ENCODE assay signal across 1 cellular context in the genomic region with DNA sequence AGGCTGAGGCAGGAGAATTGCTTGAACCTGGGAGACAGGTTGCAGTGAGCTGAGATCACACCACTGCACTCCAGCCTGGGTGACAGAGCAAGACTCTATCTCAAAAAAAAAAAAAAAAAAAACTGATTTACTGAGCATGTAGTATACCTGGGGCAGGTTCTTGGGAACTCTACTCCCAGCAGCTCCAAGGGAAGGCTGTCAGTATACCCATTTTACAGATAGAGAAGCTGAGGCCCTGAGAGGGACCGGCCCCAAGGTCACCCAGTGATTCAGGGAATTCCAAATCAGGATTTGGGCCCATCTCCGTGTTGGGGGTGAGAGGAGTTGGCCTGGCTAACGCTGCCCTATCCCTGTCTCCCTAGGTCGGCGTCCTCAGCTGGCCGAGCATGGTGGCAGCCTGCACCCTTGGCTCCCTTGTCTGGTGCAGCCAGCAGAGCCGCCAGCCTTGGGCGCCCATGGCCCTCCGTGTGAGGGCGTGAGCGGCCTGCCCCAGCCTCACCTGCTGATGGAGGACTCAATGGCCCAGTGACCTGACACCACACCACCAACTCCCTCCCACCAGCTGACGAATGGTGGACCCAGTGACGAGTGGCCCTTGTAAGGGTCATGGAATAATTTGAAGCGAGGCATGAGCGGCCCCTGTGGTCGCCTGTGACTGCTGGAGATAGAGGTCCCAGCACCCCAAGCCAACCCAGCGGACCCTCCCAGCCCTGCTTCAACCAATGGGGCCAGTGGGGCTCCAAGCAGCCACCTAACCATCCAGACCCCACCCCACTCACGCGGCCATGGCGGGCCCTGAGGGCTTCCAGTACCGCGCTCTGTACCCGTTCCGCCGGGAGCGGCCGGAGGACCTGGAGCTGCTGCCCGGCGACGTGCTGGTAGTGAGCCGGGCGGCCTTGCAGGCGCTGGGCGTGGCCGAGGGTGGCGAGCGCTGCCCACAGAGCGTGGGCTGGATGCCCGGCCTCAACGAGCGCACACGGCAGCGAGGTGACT.
A peak's percentile ranks its signal among the peaks of the same experiment; 100 is the strongest.
TF ChIP-seq lines count a peak whose summit lies in the region.

No MANE protein-coding gene starts in this region.

TF ChIP-seq in Ishikawa, 13 proteins besides CTCF, POLR2A, EP300 and RAD21 (continued from another document):
- TF ChIP-seq, protein P1, sequence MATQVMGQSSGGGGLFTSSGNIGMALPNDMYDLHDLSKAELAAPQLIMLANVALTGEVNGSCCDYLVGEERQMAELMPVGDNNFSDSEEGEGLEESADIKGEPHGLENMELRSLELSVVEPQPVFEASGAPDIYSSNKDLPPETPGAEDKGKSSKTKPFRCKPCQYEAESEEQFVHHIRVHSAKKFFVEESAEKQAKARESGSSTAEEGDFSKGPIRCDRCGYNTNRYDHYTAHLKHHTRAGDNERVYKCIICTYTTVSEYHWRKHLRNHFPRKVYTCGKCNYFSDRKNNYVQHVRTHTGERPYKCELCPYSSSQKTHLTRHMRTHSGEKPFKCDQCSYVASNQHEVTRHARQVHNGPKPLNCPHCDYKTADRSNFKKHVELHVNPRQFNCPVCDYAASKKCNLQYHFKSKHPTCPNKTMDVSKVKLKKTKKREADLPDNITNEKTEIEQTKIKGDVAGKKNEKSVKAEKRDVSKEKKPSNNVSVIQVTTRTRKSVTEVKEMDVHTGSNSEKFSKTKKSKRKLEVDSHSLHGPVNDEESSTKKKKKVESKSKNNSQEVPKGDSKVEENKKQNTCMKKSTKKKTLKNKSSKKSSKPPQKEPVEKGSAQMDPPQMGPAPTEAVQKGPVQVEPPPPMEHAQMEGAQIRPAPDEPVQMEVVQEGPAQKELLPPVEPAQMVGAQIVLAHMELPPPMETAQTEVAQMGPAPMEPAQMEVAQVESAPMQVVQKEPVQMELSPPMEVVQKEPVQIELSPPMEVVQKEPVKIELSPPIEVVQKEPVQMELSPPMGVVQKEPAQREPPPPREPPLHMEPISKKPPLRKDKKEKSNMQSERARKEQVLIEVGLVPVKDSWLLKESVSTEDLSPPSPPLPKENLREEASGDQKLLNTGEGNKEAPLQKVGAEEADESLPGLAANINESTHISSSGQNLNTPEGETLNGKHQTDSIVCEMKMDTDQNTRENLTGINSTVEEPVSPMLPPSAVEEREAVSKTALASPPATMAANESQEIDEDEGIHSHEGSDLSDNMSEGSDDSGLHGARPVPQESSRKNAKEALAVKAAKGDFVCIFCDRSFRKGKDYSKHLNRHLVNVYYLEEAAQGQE (IDR thresholded peaks at IDR 0.05; ENCODE audit: low read depth), result no peak
- TF ChIP-seq, protein P2, sequence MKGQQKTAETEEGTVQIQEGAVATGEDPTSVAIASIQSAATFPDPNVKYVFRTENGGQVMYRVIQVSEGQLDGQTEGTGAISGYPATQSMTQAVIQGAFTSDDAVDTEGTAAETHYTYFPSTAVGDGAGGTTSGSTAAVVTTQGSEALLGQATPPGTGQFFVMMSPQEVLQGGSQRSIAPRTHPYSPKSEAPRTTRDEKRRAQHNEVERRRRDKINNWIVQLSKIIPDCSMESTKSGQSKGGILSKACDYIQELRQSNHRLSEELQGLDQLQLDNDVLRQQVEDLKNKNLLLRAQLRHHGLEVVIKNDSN (IDR thresholded peaks at IDR 0.05), result no peak
- peak; percentile 78 for TF ChIP-seq EGR1 (IDR thresholded peaks at IDR 0.05)
TF ChIP-seq in Ishikawa: peak in this region for 2.
